11 cellular contexts compared by ENCODE assay signal in the genomic region with DNA sequence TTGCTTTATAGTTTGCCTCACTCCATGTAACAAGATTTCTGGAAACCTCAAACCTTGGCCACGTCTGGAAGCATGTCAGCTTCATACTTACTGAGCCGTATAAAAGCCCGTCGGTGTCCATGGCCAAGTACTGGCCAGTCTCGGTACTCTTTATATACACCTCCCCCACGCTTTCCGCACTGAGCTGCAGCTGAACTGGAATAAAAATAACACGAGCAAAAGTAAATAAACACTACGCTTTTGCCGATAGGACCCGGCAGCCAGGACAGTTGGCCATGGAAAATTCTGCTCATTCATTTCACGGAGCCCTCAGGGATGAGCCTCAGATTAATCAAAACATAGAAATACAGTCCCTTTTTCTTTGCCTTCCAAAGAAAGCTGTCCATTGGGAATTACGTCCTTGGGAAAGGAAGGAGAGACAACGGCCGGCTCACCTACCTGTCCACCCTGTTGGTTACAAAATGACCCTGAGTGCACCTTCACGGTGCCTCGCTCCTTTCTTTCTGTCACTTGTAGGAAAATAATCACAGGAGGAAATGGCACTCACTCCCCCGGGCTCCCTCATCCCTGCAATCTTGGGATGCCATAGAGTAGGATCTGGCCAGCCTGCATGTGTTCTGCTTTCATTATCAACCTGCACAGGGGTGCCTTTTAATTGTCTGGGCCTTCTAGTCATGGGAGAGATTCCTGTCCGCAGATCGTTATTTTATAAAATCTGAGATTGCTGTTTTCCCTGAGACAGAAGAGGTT.
A peak's percentile ranks its signal among the peaks of the same experiment; 100 is the strongest.
DNase-seq lines count a peak whose midpoint lies in the region; FAIRE-seq and TF ChIP-seq lines count a peak whose summit lies in the region.
"Had no signal": no experiment of that assay in that cellular context is flagged by ENCODE, and none has a peak within 500 bp of the region (broad histone marks: within the 10 kb centered on the region; RNA-seq: fewer than 3 reads in every experiment).

No MANE protein-coding gene starts in this region.

- H4K91ac ChIP-seq in mesenchymal stem cell (ENCODE audit: low read length) = no peak overlapping the region

- no peak overlapping the region for H2BK15ac ChIP-seq in mesenchymal stem cell (ENCODE audit: low read depth, poor library complexity, severe bottlenecking)

- no peak overlapping the region for H2AFZ ChIP-seq in mesenchymal stem cell (ENCODE audit: low read depth, low read length)

- H3K9ac ChIP-seq in mesenchymal stem cell (ENCODE audit: low read length) = peak overlapping the region; percentile 39

- H2AK5ac ChIP-seq in mesenchymal stem cell (ENCODE audit: low read length, severe bottlenecking) = no peak overlapping the region

- H3K27me3 ChIP-seq in mesenchymal stem cell (ENCODE audit: control insufficient read depth in 1 of 2, insufficient read depth in 1 of 2, low read length in 2 of 2) (no peaks in the 10 kb centered on the region), uterus (no peaks in the 10 kb centered on the region)

- H3K27ac ChIP-seq in mesenchymal stem cell (ENCODE audit: low read length, poor library complexity, severe bottlenecking) (no peak overlapping the region), uterus (peak overlapping the region in 1 of 2 donors; percentile 1)
- H3K27ac ChIP-seq: 22Rv1, neutrophil had no signal

- TF ChIP-seq POLR2A in uterus (IDR thresholded peaks at IDR 0.05) = no peak

- FAIRE-seq in urothelium cell line (lab: Jason Lieb, UNC) = no peak
- FAIRE-seq: bronchial epithelial cell had no signal

- TF ChIP-seq CTCF in uterus (IDR thresholded peaks at IDR 0.05) (no peak), GM13977 (IDR thresholded peaks at IDR 0.05; ENCODE audit: extremely low read depth, insufficient read depth, missing control alignments) (no peak)

- H3K4me1 ChIP-seq in mesenchymal stem cell (ENCODE audit: control insufficient read depth, insufficient read depth, low read depth, low read length) (peaks cover 8% of the 10 kb centered on the region), uterus (no peaks in the 10 kb centered on the region)

- no peak overlapping the region for H4K8ac ChIP-seq in mesenchymal stem cell (ENCODE audit: low read length)

- no peak overlapping the region for H3K23ac ChIP-seq in mesenchymal stem cell (ENCODE audit: low read length in 2 of 2)

- DNase-seq in DMS153 (lab: John Stamatoyannopoulos, UW) (peak; percentile 11), DMS153 treated with DMSO at 0.1 percent for 48 hours (lab: John Stamatoyannopoulos, UW; ENCODE audit: unreplicated experiment) (no peak), dermis blood vessel endothelial cell (peak; percentile 80), mesenchymal stem cell (peak; percentile 93), uterus (peak; percentile 30 to 45), GM13977 (ENCODE audit: low spot score) (no peak), urothelium cell line (ENCODE audit: low spot score) (no peak), NCI-H2107 (lab: John Stamatoyannopoulos, UW) (no peak)

- H3K18ac ChIP-seq in mesenchymal stem cell (ENCODE audit: low read depth in 1 of 2, low read length in 2 of 2) = peak overlapping the region; percentile 34 to 40

- H2BK120ac ChIP-seq in mesenchymal stem cell (ENCODE audit: low read depth, low read length) = no peak overlapping the region

- H3K4me2 ChIP-seq in mesenchymal stem cell (ENCODE audit: low read length, poor library complexity, severe bottlenecking) = peak overlapping the region; percentile 69

- no peaks in the 10 kb centered on the region for H3K79me1 ChIP-seq in mesenchymal stem cell (replicated peaks; ENCODE audit: low read length, poor library complexity, severe bottlenecking)

- H3K9me3 ChIP-seq in mesenchymal stem cell (ENCODE audit: control insufficient read depth, low read length) = no peaks in the 10 kb centered on the region
- no peaks in the 10 kb centered on the region for H3K9me3 ChIP-seq in uterus
- H3K9me3 ChIP-seq: neutrophil had no signal

- H3K4me3 ChIP-seq in mesenchymal stem cell (ENCODE audit: insufficient read depth in 1 of 2, low read depth in 1 of 2, low read length in 2 of 2) = peak overlapping the region in 1 of 2 experiments; percentile 25
- no peak overlapping the region for H3K4me3 ChIP-seq in uterus

- no peak overlapping the region for H2BK5ac ChIP-seq in mesenchymal stem cell (ENCODE audit: low read depth, low read length, poor library complexity, severe bottlenecking)

- 41% methylated on average over 20 of the region's 20 CpGs for WGBS in mesenchymal stem cell

- H2BK12ac ChIP-seq in mesenchymal stem cell (ENCODE audit: low read length in 2 of 2) = peak overlapping the region; percentile 23 to 28

- intact Hi-C loops in uterus (cut with DNase I; ENCODE audit: low total_unique reads) = no loop called here

- no peak overlapping the region for H3K4ac ChIP-seq in mesenchymal stem cell (ENCODE audit: low read depth in 1 of 2, low read length in 2 of 2)

- in situ Hi-C loops in GM13977 (cut with MboI; ENCODE audit: low pct_unique_long_range_greater_than_20kb, low sequenced_read_pairs, unreplicated experiment) = no loop called here

- H3K14ac ChIP-seq in mesenchymal stem cell (ENCODE audit: low read length in 2 of 2) = no peak overlapping the region

- H3K36me3 ChIP-seq in mesenchymal stem cell (ENCODE audit: control insufficient read depth in 1 of 2, insufficient read depth in 2 of 2, low read depth in 1 of 2, low read length in 2 of 2) (peaks cover 0 to 3% of the 10 kb centered on the region in 2 experiments), uterus (no peaks in the 10 kb centered on the region)
- H3K36me3 ChIP-seq: neutrophil had no signal

Comparison
In these comparisons a context has a peak if more than half of its experiments do, and no peak if none do; other contexts are left out.
1. DNase-seq: peak in DMS153 (single experiment), dermis blood vessel endothelial cell (single experiment), mesenchymal stem cell (single experiment) and uterus (2 of 2); none in DMS153 treated with DMSO at 0.1 percent for 48 hours (single experiment), GM13977 (single experiment), urothelium cell line (single experiment) and NCI-H2107 (single experiment).